Comparison of ENCODE assay signal across 27 cellular contexts in the genomic region with DNA sequence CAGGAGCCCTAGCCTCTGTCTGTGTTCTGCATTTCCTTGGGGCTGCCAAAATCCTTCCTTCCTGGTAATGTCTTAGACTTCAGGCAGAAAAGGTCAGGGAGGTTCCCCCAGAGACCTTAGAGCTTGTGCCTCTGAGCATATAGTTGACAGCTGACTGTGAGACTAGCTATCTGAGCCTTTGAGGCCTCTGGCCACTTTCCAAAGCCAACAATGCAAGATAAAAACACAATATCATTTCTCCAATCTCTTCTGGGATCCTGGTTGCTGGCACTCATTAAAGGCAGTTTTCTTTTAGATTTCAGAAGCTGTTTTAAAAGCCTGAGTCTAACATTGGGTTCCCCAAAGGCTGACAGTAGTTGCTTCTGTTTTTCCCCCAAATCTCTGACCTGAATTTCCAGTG. TPM values are rescaled to one million over a fixed set of nuclear protein-coding genes. Genes with fewer than 3 reads are reported as not detected.
"Had no signal": no experiment of that assay in that cellular context is flagged by ENCODE, and none has a peak within 500 bp of the region (broad histone marks: within the 10 kb centered on the region; RNA-seq: fewer than 3 reads in every experiment).

No MANE protein-coding gene starts in this region.

- H3K4me3 Mint-ChIP-seq: naive thymus-derived CD4-positive, alpha-beta T cell; nephron progenitor cell; stimulated activated memory B cell treated with anti-CD40 and anti-IgM and Interleukin-4, amounts not matched to agents 10 μg/mL and 1 μg/mL and 100 μg/mL, for 72 hours; stimulated activated naive CD8-positive, alpha-beta T cell treated with anti-CD3 and anti-CD28 coated beads, Interleukin-15, Interleukin-2, amounts not matched to agents 100 ng/mL and 50 ng/mL, for 24 hours had no signal

- H3K27me3 Mint-ChIP-seq: stimulated activated memory B cell treated with anti-CD40 and anti-IgM and Interleukin-4, amounts not matched to agents 10 μg/mL and 1 μg/mL and 100 μg/mL, for 72 hours; stimulated activated naive CD8-positive, alpha-beta T cell treated with anti-CD3 and anti-CD28 coated beads, Interleukin-15, Interleukin-2, amounts not matched to agents 100 ng/mL and 50 ng/mL, for 24 hours had no signal

- H3K4me1 ChIP-seq: gastroesophageal sphincter, psoas muscle, right lobe of liver, spleen, tibial nerve had no signal

- H3K27me3 ChIP-seq: gastroesophageal sphincter, hepatocyte, right lobe of liver, spleen, tibial nerve had no signal

- H3K36me3 ChIP-seq: gastroesophageal sphincter, right lobe of liver, spleen, tibial nerve had no signal

- H3K27ac Mint-ChIP-seq: naive thymus-derived CD4-positive, alpha-beta T cell; nephron progenitor cell; stimulated activated memory B cell treated with anti-CD40 and anti-IgM and Interleukin-4, amounts not matched to agents 10 μg/mL and 1 μg/mL and 100 μg/mL, for 72 hours; stimulated activated naive CD8-positive, alpha-beta T cell treated with anti-CD3 and anti-CD28 coated beads, Interleukin-15, Interleukin-2, amounts not matched to agents 100 ng/mL and 50 ng/mL, for 24 hours had no signal

- H3K4me1 Mint-ChIP-seq: stimulated activated memory B cell treated with anti-CD40 and anti-IgM and Interleukin-4, amounts not matched to agents 10 μg/mL and 1 μg/mL and 100 μg/mL, for 72 hours had no signal

- H3K27ac ChIP-seq: gastroesophageal sphincter, hepatocyte, psoas muscle, right lobe of liver, spleen, tibial nerve had no signal

- H3K9me3 ChIP-seq: right lobe of liver had no signal

- DNase-seq: effector memory CD4-positive, alpha-beta T cell; head of caudate nucleus; kidney; left colon; left ventricle myocardium superior; mesendoderm; naive thymus-derived CD4-positive, alpha-beta T cell; nephron progenitor cell; psoas muscle; retina; right lobe of liver; spleen; stimulated activated CD4-positive, alpha-beta T cell treated with anti-CD3 and anti-CD28 coated beads, Interleukin-15, amount 100 ng/mL, for 24 hours; stimulated activated CD4-positive, alpha-beta T cell treated with anti-CD3 and anti-CD28 coated beads, Interleukin-1b, Interleukin-23, amount 100 ng/mL, for 48 hours; stimulated activated CD4-positive, alpha-beta T cell treated with anti-CD3 and anti-CD28 coated beads, Interleukin-4, amount 100 ng/mL, for 24 hours had no signal

- H3K4me3 ChIP-seq: gastroesophageal sphincter, hepatocyte, psoas muscle, right lobe of liver, spleen, tibial nerve had no signal

- ATAC-seq: esophagus mucosa; gastroesophageal sphincter; left colon; left ventricle myocardium superior; naive thymus-derived CD4-positive, alpha-beta T cell; psoas muscle; right lobe of liver; stimulated activated memory B cell treated with anti-CD40 and anti-IgM and Interleukin-4, amounts not matched to agents 10 μg/mL and 1 μg/mL and 100 μg/mL, for 72 hours had no signal

RNA-seq across cellular contexts. Expression of a gene that starts 13.2 kb away (rescaled TPM):
- total RNA-seq: esophagus mucosa; fibroblast of villous mesenchyme; gastroesophageal sphincter; hepatocyte; kidney; left colon; left ventricle myocardium superior; lung microvascular endothelial cell; naive thymus-derived CD4-positive, alpha-beta T cell; omental fat pad; psoas muscle; right lobe of liver; skeletal muscle tissue; spleen; temporal lobe; tibial nerve; ureter had no signal
